12 cellular contexts compared by ENCODE assay signal in the genomic region with DNA sequence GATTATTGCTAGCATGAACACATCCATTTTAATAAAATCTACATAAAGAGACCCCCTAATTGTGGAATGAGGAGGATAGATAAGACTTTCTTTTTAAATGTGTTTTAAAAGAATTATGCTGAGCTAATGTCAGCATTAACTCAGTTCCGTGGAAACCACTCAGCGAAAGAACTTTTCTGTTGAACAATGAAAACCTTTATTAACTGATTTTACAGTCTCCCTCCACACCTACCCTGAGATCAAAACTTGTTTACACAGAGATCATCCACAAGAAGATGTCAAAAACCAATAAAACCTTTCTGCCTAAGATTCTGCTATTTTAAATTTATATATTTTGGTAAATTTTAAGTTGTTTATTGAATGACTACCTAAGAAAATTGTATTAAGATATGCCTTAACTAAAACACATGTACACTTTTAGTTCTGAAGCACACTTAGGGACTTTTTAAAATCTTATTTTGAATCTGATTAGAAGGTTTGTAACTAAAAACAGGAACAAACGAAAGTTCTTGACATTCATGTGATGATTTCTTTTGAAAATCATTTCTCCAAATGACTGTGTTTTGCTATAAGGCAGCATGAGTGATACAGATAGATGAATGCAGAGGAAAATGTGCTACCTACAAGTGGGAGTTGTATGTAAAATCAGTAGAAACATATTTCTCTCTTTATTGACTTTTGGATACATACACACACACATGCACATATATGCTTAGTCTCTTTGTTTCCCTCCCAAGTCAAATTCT.
DNase-seq lines count a peak whose midpoint lies in the region; ATAC-seq, FAIRE-seq and TF ChIP-seq lines count a peak whose summit lies in the region.
"Had no signal": no experiment of that assay in that cellular context is flagged by ENCODE, and none has a peak within 500 bp of the region (broad histone marks: within the 10 kb centered on the region; RNA-seq: fewer than 3 reads in every experiment).

No MANE protein-coding gene starts in this region.

- DNase-seq in GM12878 (ENCODE audit: low read depth, low spot score) = peak; percentile 40
- no peak for DNase-seq in SJCRH30
- no peak for DNase-seq in NCI-H1105 (lab: John Stamatoyannopoulos, UW)
- DNase-seq in Ammon's horn (ENCODE audit: low spot score) = no peak
- DNase-seq: NCI-H187, NCI-H526 treated with DMSO at 0.1 percent for 48 hours had no signal

- no TSS peak for BruUV-seq in GM12878 (replicated peaks; lab: Mats Ljungman, UMichigan)

- ATAC-seq in GM18498 (IDR thresholded peaks at IDR 0.05; ENCODE audit: unreplicated experiment) = peak; percentile 43
- ATAC-seq in GM18867 (IDR thresholded peaks at IDR 0.05; ENCODE audit: unreplicated experiment) = peak; percentile 80
- peak; percentile 63 for ATAC-seq in HG02885 (IDR thresholded peaks at IDR 0.05; ENCODE audit: poor library complexity, unreplicated experiment)
- peak; percentile 88 for ATAC-seq in GM12878
- ATAC-seq: Panc1 had no signal

- peak; percentile 86 to 90 for TF ChIP-seq EP300 in GM12878 (IDR thresholded peaks at IDR 0.05; ENCODE audit: borderline replicate concordance in 1 of 2, control insufficient read depth in 1 of 2, low read depth in 2 of 2, low read length in 2 of 2)

- CTCF ChIA-PET in GM12878 (lab: Yijun Ruan, JAX) = interaction anchor here (1.2 to 1.6 kb wide), 4 partner anchors 17 to 58 kb away, joined by 3 to 8 read pairs (median 3); no protein-coding TSS in a partner anchor

- H3K4me1 ChIP-seq in GM12878 (ENCODE audit: control insufficient read depth, insufficient read depth, low read length) = no peaks in the 10 kb centered on the region
- no peaks in the 10 kb centered on the region for H3K4me1 ChIP-seq in SJCRH30
- H3K4me1 ChIP-seq: HAP-1 had no signal

- H3K9ac ChIP-seq in GM12878 (ENCODE audit: control insufficient read depth, insufficient read depth, low read length) = no peak overlapping the region

- H3K36me3 ChIP-seq in GM12878 (ENCODE audit: control insufficient read depth in 2 of 2, insufficient read depth in 2 of 2, low read length in 1 of 2) (no peaks in the 10 kb centered on the region), SJCRH30 (no peaks in the 10 kb centered on the region)
- H3K36me3 ChIP-seq: HAP-1 had no signal

- no peak overlapping the region for H3K4me2 ChIP-seq in GM12878 (ENCODE audit: control insufficient read depth, insufficient read depth)

- in situ Hi-C loops in GM12878 (cut with MboI) = no loop called here

- RAD21 ChIA-PET in GM12878 (lab: Charles Lee; ENCODE audit: unreplicated experiment) = interaction anchor here (0.8 to 6.2 kb wide), 27 partner anchors 33 to 382 kb away, joined by 3 to 65 read pairs (median 4); a partner anchor contains a TSS

- peak; percentile 12; the same call in 1 of the 2 replicates for TF ChIP-seq RAD21 in GM12878 (IDR thresholded peaks at IDR 0.05; ENCODE audit: insufficient read depth, low read depth, low read length)

- H4K20me1 ChIP-seq in GM12878 (ENCODE audit: control insufficient read depth, insufficient read depth) = no peaks in the 10 kb centered on the region

- POLR2A ChIA-PET in GM12878 (lab: Charles Lee) = interaction anchor here (0.6 to 2.1 kb wide), 4 partner anchors 40 to 168 kb away, joined by 4 to 6 read pairs (median 4); no protein-coding TSS in a partner anchor

- SMC1A ChIA-PET in GM12878 (lab: Charles Lee; ENCODE audit: uncharacterized antibody, unreplicated experiment) = interaction anchor here (0.8 to 4.6 kb wide), 30 partner anchors 9 to 383 kb away, joined by 3 to 64 read pairs (median 5); no protein-coding TSS in a partner anchor

- H3K4me3 ChIP-seq in GM12878 = no peak overlapping the region
- no peak overlapping the region for H3K4me3 ChIP-seq in SJCRH30
- H3K4me3 ChIP-seq: HAP-1 had no signal

- TF ChIP-seq CTCF in GM12878 (IDR thresholded peaks at IDR 0.05 in 2 of 3, conservative IDR thresholded peaks at IDR 0.05 in 1 of 3; ENCODE audit: control insufficient read depth in 2 of 3, extremely low read depth in 1 of 3, insufficient read depth in 1 of 3, low read depth in 3 of 3, low read length in 3 of 3) = no peak

- H2AFZ ChIP-seq in GM12878 (ENCODE audit: control insufficient read depth, low read depth, low read length) = no peak overlapping the region

- 34% methylated on average over 3 of the region's 3 CpGs for WGBS in GM12878 (ENCODE audit: insufficient coverage, insufficient replicate concordance, low lambda C conversion rate, missing lambda C conversion rate)

- no peaks in the 10 kb centered on the region for H3K27me3 ChIP-seq in GM12878 (replicated peaks in 1 of 2; ENCODE audit: control insufficient read depth in 2 of 2, insufficient read depth in 2 of 2, low read length in 1 of 2)
- peaks cover 5% of the 10 kb centered on the region; the same call in 1 of the 2 replicates for H3K27me3 ChIP-seq in SJCRH30

- no peaks in the 10 kb centered on the region for H3K79me2 ChIP-seq in GM12878 (ENCODE audit: control insufficient read depth, insufficient read depth, low read length)

- no peak for TF ChIP-seq POLR2A in GM12878 (IDR thresholded peaks at IDR 0.05; ENCODE audit: low read depth, low read length)

- no peaks in the 10 kb centered on the region for H3K9me3 ChIP-seq in GM12878 (replicated peaks; ENCODE audit: control insufficient read depth, insufficient read depth, low read length)
- no peaks in the 10 kb centered on the region for H3K9me3 ChIP-seq in SJCRH30 (replicated peaks)
- H3K9me3 ChIP-seq: HAP-1 had no signal

- H3K27ac ChIP-seq in GM12878 (ENCODE audit: control insufficient read depth, insufficient read depth) (no peak overlapping the region), SJCRH30 (no peak overlapping the region)
- H3K27ac ChIP-seq: C4-2B had no signal

- no peak for FAIRE-seq in GM12878 (lab: Jason Lieb, UNC)

- intact Hi-C loops in GM12878 (cut with micrococcal nuclease; ENCODE audit: unreplicated experiment) = loop anchor here (2.0 to 5.0 kb wide), 4 partner anchors 40 to 265 kb away; no protein-coding TSS in a partner anchor

TF ChIP-seq in GM12878, 131 proteins besides CTCF, POLR2A, EP300 and RAD21 (continues in another document):
- TF ChIP-seq RUNX3 (IDR thresholded peaks at IDR 0.05; ENCODE audit: low read length) (peak; percentile 34; the same call in 1 of the 2 replicates), MTA3 (IDR thresholded peaks at IDR 0.05; ENCODE audit: borderline replicate concordance, low read length) (no peak), IKZF1 (conservative IDR thresholded peaks at IDR 0.05) (peak; percentile 39; the same call in 1 of the 2 replicates), TCF7 (IDR thresholded peaks at IDR 0.05; ENCODE audit: borderline replicate concordance) (no peak), BMI1 (IDR thresholded peaks at IDR 0.05; ENCODE audit: borderline replicate concordance) (0 out of 2 replicates have a peak, but pooled peaks have one; percentile 52), BHLHE40 (IDR thresholded peaks at IDR 0.05; ENCODE audit: borderline replicate concordance in 1 of 2, low read depth in 2 of 2, low read length in 1 of 2) (peak; percentile 81), NR2C1 (IDR thresholded peaks at IDR 0.05) (no peak), LARP7 (IDR thresholded peaks at IDR 0.05) (no peak), ESRRA (IDR thresholded peaks at IDR 0.05; ENCODE audit: low read length) (no peak), CBX5 (IDR thresholded peaks at IDR 0.05; ENCODE audit: low read depth) (no peak), SIX5 (IDR thresholded peaks at IDR 0.05; ENCODE audit: low read depth, low read length, severe bottlenecking) (no peak), BACH1 (IDR thresholded peaks at IDR 0.05; ENCODE audit: borderline replicate concordance) (no peak; the same call in 1 of the 2 replicates), TCF12 (IDR thresholded peaks at IDR 0.05; ENCODE audit: low read depth, low read length) (no peak), ZNF217 (IDR thresholded peaks at IDR 0.05) (peak; percentile 79), RB1 (IDR thresholded peaks at IDR 0.05; ENCODE audit: borderline replicate concordance) (no peak)
- TF ChIP-seq, protein P1, sequence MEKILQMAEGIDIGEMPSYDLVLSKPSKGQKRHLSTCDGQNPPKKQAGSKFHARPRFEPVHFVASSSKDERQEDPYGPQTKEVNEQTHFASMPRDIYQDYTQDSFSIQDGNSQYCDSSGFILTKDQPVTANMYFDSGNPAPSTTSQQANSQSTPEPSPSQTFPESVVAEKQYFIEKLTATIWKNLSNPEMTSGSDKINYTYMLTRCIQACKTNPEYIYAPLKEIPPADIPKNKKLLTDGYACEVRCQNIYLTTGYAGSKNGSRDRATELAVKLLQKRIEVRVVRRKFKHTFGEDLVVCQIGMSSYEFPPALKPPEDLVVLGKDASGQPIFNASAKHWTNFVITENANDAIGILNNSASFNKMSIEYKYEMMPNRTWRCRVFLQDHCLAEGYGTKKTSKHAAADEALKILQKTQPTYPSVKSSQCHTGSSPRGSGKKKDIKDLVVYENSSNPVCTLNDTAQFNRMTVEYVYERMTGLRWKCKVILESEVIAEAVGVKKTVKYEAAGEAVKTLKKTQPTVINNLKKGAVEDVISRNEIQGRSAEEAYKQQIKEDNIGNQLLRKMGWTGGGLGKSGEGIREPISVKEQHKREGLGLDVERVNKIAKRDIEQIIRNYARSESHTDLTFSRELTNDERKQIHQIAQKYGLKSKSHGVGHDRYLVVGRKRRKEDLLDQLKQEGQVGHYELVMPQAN (conservative IDR thresholded peaks at IDR 0.05) = no peak
- TF ChIP-seq, protein P2, sequence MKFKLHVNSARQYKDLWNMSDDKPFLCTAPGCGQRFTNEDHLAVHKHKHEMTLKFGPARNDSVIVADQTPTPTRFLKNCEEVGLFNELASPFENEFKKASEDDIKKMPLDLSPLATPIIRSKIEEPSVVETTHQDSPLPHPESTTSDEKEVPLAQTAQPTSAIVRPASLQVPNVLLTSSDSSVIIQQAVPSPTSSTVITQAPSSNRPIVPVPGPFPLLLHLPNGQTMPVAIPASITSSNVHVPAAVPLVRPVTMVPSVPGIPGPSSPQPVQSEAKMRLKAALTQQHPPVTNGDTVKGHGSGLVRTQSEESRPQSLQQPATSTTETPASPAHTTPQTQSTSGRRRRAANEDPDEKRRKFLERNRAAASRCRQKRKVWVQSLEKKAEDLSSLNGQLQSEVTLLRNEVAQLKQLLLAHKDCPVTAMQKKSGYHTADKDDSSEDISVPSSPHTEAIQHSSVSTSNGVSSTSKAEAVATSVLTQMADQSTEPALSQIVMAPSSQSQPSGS (IDR thresholded peaks at IDR 0.05; ENCODE audit: low read length) = peak; percentile 73
